ENCODE assay signal across 2 cellular contexts in the genomic region with DNA sequence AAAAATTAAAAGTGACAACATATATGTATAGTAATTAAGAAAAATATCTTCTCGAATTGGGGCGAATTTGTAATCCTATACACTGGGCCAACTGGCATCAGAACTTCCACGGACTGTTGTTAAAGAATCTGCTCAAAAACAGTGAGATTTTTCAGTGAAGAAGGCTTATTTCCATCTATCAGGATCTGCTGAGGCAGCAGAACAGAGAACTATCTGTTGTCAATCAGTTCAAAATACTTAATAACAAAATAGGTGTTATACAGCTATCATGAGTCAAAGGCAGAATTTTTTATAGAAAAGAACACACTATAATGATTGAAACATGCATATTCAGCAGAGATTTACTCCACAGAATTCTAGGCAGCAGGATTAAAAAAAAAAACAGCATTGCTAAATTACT.
TF ChIP-seq lines count a peak whose summit lies in the region.

No MANE protein-coding gene starts in this region.

TF ChIP-seq in HepG2, 621 proteins besides CTCF, POLR2A, EP300 and RAD21:
- TF ChIP-seq MAFF (IDR thresholded peaks at IDR 0.05; ENCODE audit: low read depth, low read length) = peak; percentile 73
- peak; percentile 72 to 81 for TF ChIP-seq MAFK (conservative IDR thresholded peaks at IDR 0.05 in 1 of 2, IDR thresholded peaks at IDR 0.05 in 1 of 2; ENCODE audit: low read length in 2 of 2)
- TF ChIP-seq, protein P1, sequence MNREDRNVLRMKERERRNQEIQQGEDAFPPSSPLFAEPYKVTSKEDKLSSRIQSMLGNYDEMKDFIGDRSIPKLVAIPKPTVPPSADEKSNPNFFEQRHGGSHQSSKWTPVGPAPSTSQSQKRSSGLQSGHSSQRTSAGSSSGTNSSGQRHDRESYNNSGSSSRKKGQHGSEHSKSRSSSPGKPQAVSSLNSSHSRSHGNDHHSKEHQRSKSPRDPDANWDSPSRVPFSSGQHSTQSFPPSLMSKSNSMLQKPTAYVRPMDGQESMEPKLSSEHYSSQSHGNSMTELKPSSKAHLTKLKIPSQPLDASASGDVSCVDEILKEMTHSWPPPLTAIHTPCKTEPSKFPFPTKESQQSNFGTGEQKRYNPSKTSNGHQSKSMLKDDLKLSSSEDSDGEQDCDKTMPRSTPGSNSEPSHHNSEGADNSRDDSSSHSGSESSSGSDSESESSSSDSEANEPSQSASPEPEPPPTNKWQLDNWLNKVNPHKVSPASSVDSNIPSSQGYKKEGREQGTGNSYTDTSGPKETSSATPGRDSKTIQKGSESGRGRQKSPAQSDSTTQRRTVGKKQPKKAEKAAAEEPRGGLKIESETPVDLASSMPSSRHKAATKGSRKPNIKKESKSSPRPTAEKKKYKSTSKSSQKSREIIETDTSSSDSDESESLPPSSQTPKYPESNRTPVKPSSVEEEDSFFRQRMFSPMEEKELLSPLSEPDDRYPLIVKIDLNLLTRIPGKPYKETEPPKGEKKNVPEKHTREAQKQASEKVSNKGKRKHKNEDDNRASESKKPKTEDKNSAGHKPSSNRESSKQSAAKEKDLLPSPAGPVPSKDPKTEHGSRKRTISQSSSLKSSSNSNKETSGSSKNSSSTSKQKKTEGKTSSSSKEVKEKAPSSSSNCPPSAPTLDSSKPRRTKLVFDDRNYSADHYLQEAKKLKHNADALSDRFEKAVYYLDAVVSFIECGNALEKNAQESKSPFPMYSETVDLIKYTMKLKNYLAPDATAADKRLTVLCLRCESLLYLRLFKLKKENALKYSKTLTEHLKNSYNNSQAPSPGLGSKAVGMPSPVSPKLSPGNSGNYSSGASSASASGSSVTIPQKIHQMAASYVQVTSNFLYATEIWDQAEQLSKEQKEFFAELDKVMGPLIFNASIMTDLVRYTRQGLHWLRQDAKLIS (CRISPR knock-in tag; IDR thresholded peaks at IDR 0.05) = no peak

TF ChIP-seq in K562, 482 proteins besides CTCF, POLR2A, EP300 and RAD21:
- TF ChIP-seq ZNF316 (IDR thresholded peaks at IDR 0.05) (peak; percentile 68), HEY1 (CRISPR knock-in tag; IDR thresholded peaks at IDR 0.05; ENCODE audit: borderline replicate concordance) (no peak), C11orf30 (IDR thresholded peaks at IDR 0.05; ENCODE audit: low read depth) (peak; percentile 40; the same call in 1 of the 2 replicates), MAFF (IDR thresholded peaks at IDR 0.05; ENCODE audit: low read length) (peak; percentile 52), MAFG (tag; conservative IDR thresholded peaks at IDR 0.05) (peak; percentile 66), HLTF (IDR thresholded peaks at IDR 0.05) (no peak), MAFK (IDR thresholded peaks at IDR 0.05; ENCODE audit: low read length) (0 out of 2 replicates have a peak, but pooled peaks have one; percentile 44)
